ENCODE assay signal across 1 cellular context in the genomic region with DNA sequence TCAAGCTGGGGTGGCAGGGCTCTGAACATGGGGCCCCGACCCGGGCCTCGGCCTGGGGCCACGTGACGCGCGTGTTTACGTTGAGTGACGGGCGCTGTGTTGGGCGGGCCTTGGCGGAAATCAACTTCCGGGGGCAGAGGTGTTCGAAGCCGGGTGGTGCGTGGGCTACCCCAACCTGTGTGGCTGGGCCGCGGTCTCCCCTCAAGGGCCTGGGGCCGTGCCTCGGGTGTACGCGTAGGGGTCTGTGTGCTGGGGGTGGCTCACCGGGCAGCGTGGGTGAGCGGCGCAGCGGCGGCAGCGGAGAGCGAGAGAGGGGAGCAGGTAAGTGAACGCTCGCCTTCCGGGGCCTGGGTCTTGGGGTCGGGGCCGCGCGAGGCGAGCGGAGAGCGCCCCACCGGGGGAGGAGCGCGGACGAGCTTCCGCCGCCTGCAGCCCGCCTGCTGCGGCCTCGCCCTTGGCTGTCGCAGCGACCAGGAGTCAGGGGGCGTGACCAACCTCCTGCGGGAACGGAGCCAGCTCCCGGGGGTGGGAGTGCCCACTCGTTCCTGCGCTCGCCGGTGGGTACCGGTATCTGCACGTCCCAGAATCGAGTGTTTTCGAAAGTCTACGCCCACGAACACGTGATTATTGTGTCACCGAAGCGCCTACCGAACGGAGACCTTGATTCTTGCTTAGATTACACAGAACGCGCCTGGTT.
TF ChIP-seq lines count a peak whose summit lies in the region.

A gene with protein sequence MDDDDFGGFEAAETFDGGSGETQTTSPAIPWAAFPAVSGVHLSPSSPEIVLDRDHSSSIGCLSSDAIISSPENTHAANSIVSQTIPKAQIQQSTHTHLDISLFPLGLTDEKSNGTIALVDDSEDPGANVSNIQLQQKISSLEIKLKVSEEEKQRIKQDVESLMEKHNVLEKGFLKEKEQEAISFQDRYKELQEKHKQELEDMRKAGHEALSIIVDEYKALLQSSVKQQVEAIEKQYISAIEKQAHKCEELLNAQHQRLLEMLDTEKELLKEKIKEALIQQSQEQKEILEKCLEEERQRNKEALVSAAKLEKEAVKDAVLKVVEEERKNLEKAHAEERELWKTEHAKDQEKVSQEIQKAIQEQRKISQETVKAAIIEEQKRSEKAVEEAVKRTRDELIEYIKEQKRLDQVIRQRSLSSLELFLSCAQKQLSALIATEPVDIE (plus strand): TSS at position 136 of the 697 bp plus-strand sequence. CDS start 66,760 bp downstream, outside the sequence.

TF ChIP-seq in K562, 482 proteins besides CTCF, POLR2A, EP300 and RAD21 (continued from another document and continues in another):
- TF ChIP-seq, protein P1, sequence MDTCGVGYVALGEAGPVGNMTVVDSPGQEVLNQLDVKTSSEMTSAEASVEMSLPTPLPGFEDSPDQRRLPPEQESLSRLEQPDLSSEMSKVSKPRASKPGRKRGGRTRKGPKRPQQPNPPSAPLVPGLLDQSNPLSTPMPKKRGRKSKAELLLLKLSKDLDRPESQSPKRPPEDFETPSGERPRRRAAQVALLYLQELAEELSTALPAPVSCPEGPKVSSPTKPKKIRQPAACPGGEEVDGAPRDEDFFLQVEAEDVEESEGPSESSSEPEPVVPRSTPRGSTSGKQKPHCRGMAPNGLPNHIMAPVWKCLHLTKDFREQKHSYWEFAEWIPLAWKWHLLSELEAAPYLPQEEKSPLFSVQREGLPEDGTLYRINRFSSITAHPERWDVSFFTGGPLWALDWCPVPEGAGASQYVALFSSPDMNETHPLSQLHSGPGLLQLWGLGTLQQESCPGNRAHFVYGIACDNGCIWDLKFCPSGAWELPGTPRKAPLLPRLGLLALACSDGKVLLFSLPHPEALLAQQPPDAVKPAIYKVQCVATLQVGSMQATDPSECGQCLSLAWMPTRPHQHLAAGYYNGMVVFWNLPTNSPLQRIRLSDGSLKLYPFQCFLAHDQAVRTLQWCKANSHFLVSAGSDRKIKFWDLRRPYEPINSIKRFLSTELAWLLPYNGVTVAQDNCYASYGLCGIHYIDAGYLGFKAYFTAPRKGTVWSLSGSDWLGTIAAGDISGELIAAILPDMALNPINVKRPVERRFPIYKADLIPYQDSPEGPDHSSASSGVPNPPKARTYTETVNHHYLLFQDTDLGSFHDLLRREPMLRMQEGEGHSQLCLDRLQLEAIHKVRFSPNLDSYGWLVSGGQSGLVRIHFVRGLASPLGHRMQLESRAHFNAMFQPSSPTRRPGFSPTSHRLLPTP (IDR thresholded peaks at IDR 0.05; ENCODE audit: borderline replicate concordance, extremely low read depth, insufficient read length): no peak
- TF ChIP-seq MAZ (CRISPR knock-in tag; conservative IDR thresholded peaks at IDR 0.05 in 1 of 2, IDR thresholded peaks at IDR 0.05 in 1 of 2) (peak; percentile 72 to 92), STAT5A (IDR thresholded peaks at IDR 0.05; ENCODE audit: borderline replicate concordance, low read length) (peak; percentile 31; the same call in 1 of the 2 replicates), L3MBTL2 (IDR thresholded peaks at IDR 0.05) (peak; percentile 96), BRD4 (IDR thresholded peaks at IDR 0.05) (peak; percentile 82), RAD51 (IDR thresholded peaks at IDR 0.05; ENCODE audit: borderline replicate concordance, low read depth) (peak; percentile 94), JUN (IDR thresholded peaks at IDR 0.05; ENCODE audit: borderline replicate concordance, low read depth, low read length) (peak; percentile 16; the same call in 1 of the 2 replicates), JUN (CRISPR knock-in tag; IDR thresholded peaks at IDR 0.05; ENCODE audit: borderline replicate concordance) (no peak; the same call in 1 of the 2 replicates), ZNF311 (CRISPR knock-in tag; IDR thresholded peaks at IDR 0.05) (no peak), C11orf30 (IDR thresholded peaks at IDR 0.05; ENCODE audit: low read depth) (peak; percentile 26; the same call in 1 of the 2 replicates), HMGN3 (IDR thresholded peaks at IDR 0.05; ENCODE audit: borderline replicate concordance, extremely low read depth, insufficient read length, low read depth, low read length) (peak; percentile 86), TOE1 (IDR thresholded peaks at IDR 0.05; ENCODE audit: borderline replicate concordance) (peak; percentile 70), TOE1 (CRISPR knock-in tag; IDR thresholded peaks at IDR 0.05; ENCODE audit: borderline replicate concordance, low read depth) (0 out of 2 replicates have a peak, but pooled peaks have one; percentile 27), ETV6 (IDR thresholded peaks at IDR 0.05; ENCODE audit: borderline replicate concordance in 1 of 2, low read depth in 2 of 2, low read length in 1 of 2) (no peak), ETV6 (CRISPR knock-in tag; IDR thresholded peaks at IDR 0.05; ENCODE audit: borderline replicate concordance) (0 out of 2 replicates have a peak, but pooled peaks have one; percentile 18), BCL6 (CRISPR knock-in tag; IDR thresholded peaks at IDR 0.05) (no peak), GABPB2 (CRISPR knock-in tag; conservative IDR thresholded peaks at IDR 0.05) (no peak), ZNF583 (CRISPR knock-in tag; IDR thresholded peaks at IDR 0.05) (0 out of 2 replicates have a peak, but pooled peaks have one; percentile 16), BHLHE40 (IDR thresholded peaks at IDR 0.05; ENCODE audit: low read length) (peak; percentile 92), PHF21A (IDR thresholded peaks at IDR 0.05; ENCODE audit: borderline replicate concordance, low read depth) (no peak), RB1 (IDR thresholded peaks at IDR 0.05; ENCODE audit: low read depth) (peak; percentile 71; the same call in 1 of the 2 replicates), SNIP1 (IDR thresholded peaks at IDR 0.05; ENCODE audit: low read depth) (no peak), EZH2 (IDR thresholded peaks at IDR 0.05; ENCODE audit: borderline replicate concordance, low read depth, low read length) (no peak), ZNF224 (CRISPR knock-in tag; IDR thresholded peaks at IDR 0.05) (no peak), ZNF140 (CRISPR knock-in tag; IDR thresholded peaks at IDR 0.05) (no peak), SREBF2 (CRISPR knock-in tag; IDR thresholded peaks at IDR 0.05) (0 out of 2 replicates have a peak, but pooled peaks have one; percentile 43), ASH1L (IDR thresholded peaks at IDR 0.05; ENCODE audit: borderline replicate concordance, low read depth, partially characterized antibody) (no peak), HDAC2 (IDR thresholded peaks at IDR 0.05) (peak; percentile 33; the same call in 1 of the 2 replicates), TEAD4 (IDR thresholded peaks at IDR 0.05; ENCODE audit: low read length) (peak; percentile 54; the same call in 1 of the 2 replicates), TEAD4 (CRISPR knock-in tag; IDR thresholded peaks at IDR 0.05; ENCODE audit: borderline replicate concordance) (no peak), HNRNPL (IDR thresholded peaks at IDR 0.05; ENCODE audit: low read depth, low read length) (no peak), NR4A1 (CRISPR knock-in tag; IDR thresholded peaks at IDR 0.05) (no peak), NR4A1 (tag; IDR thresholded peaks at IDR 0.05) (no peak), NR2F6 (CRISPR knock-in tag; IDR thresholded peaks at IDR 0.05) (peak; percentile 29; the same call in 1 of the 2 replicates), NFXL1 (CRISPR knock-in tag; IDR thresholded peaks at IDR 0.05) (no peak), ERF (CRISPR knock-in tag; IDR thresholded peaks at IDR 0.05) (no peak)
- TF ChIP-seq, protein P2, sequence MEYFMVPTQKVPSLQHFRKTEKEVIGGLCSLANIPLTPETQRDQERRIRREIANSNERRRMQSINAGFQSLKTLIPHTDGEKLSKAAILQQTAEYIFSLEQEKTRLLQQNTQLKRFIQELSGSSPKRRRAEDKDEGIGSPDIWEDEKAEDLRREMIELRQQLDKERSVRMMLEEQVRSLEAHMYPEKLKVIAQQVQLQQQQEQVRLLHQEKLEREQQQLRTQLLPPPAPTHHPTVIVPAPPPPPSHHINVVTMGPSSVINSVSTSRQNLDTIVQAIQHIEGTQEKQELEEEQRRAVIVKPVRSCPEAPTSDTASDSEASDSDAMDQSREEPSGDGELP (CRISPR knock-in tag; IDR thresholded peaks at IDR 0.05; ENCODE audit: borderline replicate concordance): peak; percentile 69
- TF ChIP-seq, protein P3, sequence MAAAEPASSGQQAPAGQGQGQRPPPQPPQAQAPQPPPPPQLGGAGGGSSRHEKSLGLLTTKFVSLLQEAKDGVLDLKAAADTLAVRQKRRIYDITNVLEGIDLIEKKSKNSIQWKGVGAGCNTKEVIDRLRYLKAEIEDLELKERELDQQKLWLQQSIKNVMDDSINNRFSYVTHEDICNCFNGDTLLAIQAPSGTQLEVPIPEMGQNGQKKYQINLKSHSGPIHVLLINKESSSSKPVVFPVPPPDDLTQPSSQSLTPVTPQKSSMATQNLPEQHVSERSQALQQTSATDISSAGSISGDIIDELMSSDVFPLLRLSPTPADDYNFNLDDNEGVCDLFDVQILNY (CRISPR knock-in tag; IDR thresholded peaks at IDR 0.05): 0 out of 2 replicates have a peak, but pooled peaks have one; percentile 56
- TF ChIP-seq, protein P4, sequence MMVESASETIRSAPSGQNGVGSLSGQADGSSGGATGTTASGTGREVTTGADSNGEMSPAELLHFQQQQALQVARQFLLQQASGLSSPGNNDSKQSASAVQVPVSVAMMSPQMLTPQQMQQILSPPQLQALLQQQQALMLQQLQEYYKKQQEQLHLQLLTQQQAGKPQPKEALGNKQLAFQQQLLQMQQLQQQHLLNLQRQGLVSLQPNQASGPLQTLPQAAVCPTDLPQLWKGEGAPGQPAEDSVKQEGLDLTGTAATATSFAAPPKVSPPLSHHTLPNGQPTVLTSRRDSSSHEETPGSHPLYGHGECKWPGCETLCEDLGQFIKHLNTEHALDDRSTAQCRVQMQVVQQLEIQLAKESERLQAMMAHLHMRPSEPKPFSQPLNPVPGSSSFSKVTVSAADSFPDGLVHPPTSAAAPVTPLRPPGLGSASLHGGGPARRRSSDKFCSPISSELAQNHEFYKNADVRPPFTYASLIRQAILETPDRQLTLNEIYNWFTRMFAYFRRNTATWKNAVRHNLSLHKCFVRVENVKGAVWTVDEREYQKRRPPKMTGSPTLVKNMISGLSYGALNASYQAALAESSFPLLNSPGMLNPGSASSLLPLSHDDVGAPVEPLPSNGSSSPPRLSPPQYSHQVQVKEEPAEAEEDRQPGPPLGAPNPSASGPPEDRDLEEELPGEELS (CRISPR knock-in tag; IDR thresholded peaks at IDR 0.05; ENCODE audit: borderline replicate concordance): peak; percentile 81; the same call in 1 of the 2 replicates
- TF ChIP-seq, protein P5, sequence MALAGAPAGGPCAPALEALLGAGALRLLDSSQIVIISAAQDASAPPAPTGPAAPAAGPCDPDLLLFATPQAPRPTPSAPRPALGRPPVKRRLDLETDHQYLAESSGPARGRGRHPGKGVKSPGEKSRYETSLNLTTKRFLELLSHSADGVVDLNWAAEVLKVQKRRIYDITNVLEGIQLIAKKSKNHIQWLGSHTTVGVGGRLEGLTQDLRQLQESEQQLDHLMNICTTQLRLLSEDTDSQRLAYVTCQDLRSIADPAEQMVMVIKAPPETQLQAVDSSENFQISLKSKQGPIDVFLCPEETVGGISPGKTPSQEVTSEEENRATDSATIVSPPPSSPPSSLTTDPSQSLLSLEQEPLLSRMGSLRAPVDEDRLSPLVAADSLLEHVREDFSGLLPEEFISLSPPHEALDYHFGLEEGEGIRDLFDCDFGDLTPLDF (CRISPR knock-in tag; IDR thresholded peaks at IDR 0.05): no peak; the same call in 1 of the 2 replicates
- TF ChIP-seq, protein P6, sequence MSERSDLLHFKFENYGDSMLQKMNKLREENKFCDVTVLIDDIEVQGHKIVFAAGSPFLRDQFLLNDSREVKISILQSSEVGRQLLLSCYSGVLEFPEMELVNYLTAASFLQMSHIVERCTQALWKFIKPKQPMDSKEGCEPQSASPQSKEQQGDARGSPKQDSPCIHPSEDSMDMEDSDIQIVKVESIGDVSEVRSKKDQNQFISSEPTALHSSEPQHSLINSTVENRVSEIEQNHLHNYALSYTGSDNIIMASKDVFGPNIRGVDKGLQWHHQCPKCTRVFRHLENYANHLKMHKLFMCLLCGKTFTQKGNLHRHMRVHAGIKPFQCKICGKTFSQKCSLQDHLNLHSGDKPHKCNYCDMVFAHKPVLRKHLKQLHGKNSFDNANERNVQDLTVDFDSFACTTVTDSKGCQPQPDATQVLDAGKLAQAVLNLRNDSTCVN (CRISPR knock-in tag; IDR thresholded peaks at IDR 0.05): peak; percentile 52; the same call in 1 of the 2 replicates
- TF ChIP-seq, protein P7, sequence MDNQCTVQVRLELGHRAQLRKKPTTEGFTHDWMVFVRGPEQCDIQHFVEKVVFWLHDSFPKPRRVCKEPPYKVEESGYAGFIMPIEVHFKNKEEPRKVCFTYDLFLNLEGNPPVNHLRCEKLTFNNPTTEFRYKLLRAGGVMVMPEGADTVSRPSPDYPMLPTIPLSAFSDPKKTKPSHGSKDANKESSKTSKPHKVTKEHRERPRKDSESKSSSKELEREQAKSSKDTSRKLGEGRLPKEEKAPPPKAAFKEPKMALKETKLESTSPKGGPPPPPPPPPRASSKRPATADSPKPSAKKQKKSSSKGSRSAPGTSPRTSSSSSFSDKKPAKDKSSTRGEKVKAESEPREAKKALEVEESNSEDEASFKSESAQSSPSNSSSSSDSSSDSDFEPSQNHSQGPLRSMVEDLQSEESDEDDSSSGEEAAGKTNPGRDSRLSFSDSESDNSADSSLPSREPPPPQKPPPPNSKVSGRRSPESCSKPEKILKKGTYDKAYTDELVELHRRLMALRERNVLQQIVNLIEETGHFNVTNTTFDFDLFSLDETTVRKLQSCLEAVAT (IDR thresholded peaks at IDR 0.05): peak in 1 of 2 experiments; percentile 42; a peak in 1 of 4 replicates
- TF ChIP-seq, protein P8, sequence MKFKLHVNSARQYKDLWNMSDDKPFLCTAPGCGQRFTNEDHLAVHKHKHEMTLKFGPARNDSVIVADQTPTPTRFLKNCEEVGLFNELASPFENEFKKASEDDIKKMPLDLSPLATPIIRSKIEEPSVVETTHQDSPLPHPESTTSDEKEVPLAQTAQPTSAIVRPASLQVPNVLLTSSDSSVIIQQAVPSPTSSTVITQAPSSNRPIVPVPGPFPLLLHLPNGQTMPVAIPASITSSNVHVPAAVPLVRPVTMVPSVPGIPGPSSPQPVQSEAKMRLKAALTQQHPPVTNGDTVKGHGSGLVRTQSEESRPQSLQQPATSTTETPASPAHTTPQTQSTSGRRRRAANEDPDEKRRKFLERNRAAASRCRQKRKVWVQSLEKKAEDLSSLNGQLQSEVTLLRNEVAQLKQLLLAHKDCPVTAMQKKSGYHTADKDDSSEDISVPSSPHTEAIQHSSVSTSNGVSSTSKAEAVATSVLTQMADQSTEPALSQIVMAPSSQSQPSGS (CRISPR knock-in tag; IDR thresholded peaks at IDR 0.05): no peak
- TF ChIP-seq, protein P9, sequence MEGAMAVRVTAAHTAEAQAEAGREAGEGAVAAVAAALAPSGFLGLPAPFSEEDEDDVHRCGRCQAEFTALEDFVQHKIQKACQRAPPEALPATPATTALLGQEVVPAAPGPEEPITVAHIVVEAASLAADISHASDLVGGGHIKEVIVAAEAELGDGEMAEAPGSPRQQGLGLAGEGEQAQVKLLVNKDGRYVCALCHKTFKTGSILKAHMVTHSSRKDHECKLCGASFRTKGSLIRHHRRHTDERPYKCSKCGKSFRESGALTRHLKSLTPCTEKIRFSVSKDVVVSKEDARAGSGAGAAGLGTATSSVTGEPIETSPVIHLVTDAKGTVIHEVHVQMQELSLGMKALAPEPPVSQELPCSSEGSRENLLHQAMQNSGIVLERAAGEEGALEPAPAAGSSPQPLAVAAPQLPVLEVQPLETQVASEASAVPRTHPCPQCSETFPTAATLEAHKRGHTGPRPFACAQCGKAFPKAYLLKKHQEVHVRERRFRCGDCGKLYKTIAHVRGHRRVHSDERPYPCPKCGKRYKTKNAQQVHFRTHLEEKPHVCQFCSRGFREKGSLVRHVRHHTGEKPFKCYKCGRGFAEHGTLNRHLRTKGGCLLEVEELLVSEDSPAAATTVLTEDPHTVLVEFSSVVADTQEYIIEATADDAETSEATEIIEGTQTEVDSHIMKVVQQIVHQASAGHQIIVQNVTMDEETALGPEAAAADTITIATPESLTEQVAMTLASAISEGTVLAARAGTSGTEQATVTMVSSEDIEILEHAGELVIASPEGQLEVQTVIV (CRISPR knock-in tag; IDR thresholded peaks at IDR 0.05; ENCODE audit: borderline replicate concordance): no peak
